In the genomic region with DNA sequence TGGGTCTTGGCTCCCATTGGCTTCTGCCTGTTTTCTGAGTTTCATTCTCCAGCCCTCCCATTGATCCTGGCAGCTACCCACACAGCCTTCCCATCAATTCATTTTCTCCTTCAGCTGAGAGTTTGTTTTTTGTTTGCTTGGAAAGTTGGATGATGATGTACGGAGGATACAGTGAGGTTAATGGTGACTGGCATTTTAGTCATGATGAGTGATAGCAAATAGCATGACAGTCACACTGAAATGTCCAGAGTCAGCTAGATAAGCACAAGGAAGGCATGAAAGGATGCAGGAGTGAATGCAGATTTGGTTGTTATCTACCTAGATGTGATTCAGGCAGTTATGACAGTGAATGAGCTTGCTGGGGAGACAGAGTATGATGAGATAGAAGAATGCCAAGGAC, we compare ENCODE assay signal across 28 cellular contexts.
"Had no signal": no experiment of that assay in that cellular context is flagged by ENCODE, and none has a peak within 500 bp of the region (broad histone marks: within the 10 kb centered on the region; RNA-seq: fewer than 3 reads in every experiment).

No MANE protein-coding gene starts in this region.

- DNase-seq: cortex of kidney; effector memory CD8-positive, alpha-beta T cell; erythroblast; esophagus squamous epithelium; gastrocnemius medialis; head of caudate nucleus; left colon; left ventricle myocardium superior; lower lobe of right lung; naive thymus-derived CD8-positive, alpha-beta T cell; nephron progenitor cell; occipital lobe; ovary; posterior cingulate gyrus; psoas muscle; right cardiac atrium; spleen; stimulated activated CD4-positive, alpha-beta T cell treated with anti-CD3 and anti-CD28 coated beads, Interleukin-4, amount 100 ng/mL, for 4 hours; stimulated activated naive B cell treated with anti-CD40 and anti-IgM and Interleukin-4, amounts not matched to agents 10 μg/mL and 1 μg/mL and 100 μg/mL, for 72 hours; upper lobe of left lung had no signal

- H3K4me1 Mint-ChIP-seq: nephron progenitor cell; stimulated activated naive B cell treated with anti-CD40 and anti-IgM and Interleukin-4, amounts not matched to agents 10 μg/mL and 1 μg/mL and 100 μg/mL, for 72 hours had no signal

- H3K36me3 ChIP-seq: esophagus squamous epithelium, gastrocnemius medialis, lower lobe of right lung, ovary, spleen, thoracic aorta, tibial nerve, upper lobe of left lung had no signal

- H3K4me3 ChIP-seq: esophagus squamous epithelium, gastrocnemius medialis, hepatocyte, lower lobe of right lung, ovary, psoas muscle, skin epidermis, spleen, thoracic aorta, tibial nerve, upper lobe of left lung had no signal

- H3K79me2 ChIP-seq: hepatocyte had no signal

- H3K9me3 ChIP-seq: esophagus squamous epithelium, gastrocnemius medialis, lower lobe of right lung, ovary, psoas muscle, spleen, thoracic aorta, tibial nerve, upper lobe of left lung had no signal

- H3K4me1 ChIP-seq: esophagus squamous epithelium, gastrocnemius medialis, lower lobe of right lung, psoas muscle, tibial nerve had no signal

- H3K27me3 ChIP-seq: esophagus squamous epithelium, gastrocnemius medialis, hepatocyte, ovary, spleen, tibial nerve, upper lobe of left lung had no signal

- H3K36me3 Mint-ChIP-seq: stimulated activated naive B cell treated with anti-CD40 and anti-IgM and Interleukin-4, amounts not matched to agents 10 μg/mL and 1 μg/mL and 100 μg/mL, for 72 hours had no signal

- FAIRE-seq: endometrium, islet of Langerhans, urothelium cell line had no signal

- ATAC-seq: effector memory CD8-positive, alpha-beta T cell; gastrocnemius medialis; left colon; left ventricle myocardium superior; lower lobe of right lung; naive thymus-derived CD8-positive, alpha-beta T cell; psoas muscle; right cardiac atrium; stimulated activated naive B cell treated with anti-CD40 and anti-IgM and Interleukin-4, amounts not matched to agents 10 μg/mL and 1 μg/mL and 100 μg/mL, for 72 hours had no signal

- H3K27ac Mint-ChIP-seq: effector memory CD8-positive, alpha-beta T cell; naive thymus-derived CD8-positive, alpha-beta T cell; nephron progenitor cell; stimulated activated naive B cell treated with anti-CD40 and anti-IgM and Interleukin-4, amounts not matched to agents 10 μg/mL and 1 μg/mL and 100 μg/mL, for 72 hours; stimulated activated naive CD8-positive, alpha-beta T cell treated with anti-CD3 and anti-CD28 coated beads, Interleukin-15, Interleukin-2, amounts not matched to agents 100 ng/mL and 50 ng/mL, for 24 hours had no signal

- H2AFZ ChIP-seq: hepatocyte had no signal

- H3K27ac ChIP-seq: esophagus squamous epithelium, gastrocnemius medialis, hepatocyte, lower lobe of right lung, ovary, psoas muscle, skin epidermis, spleen, thoracic aorta, tibial nerve, upper lobe of left lung had no signal

- H3K4me3 Mint-ChIP-seq: effector memory CD8-positive, alpha-beta T cell; naive thymus-derived CD8-positive, alpha-beta T cell; nephron progenitor cell; stimulated activated naive B cell treated with anti-CD40 and anti-IgM and Interleukin-4, amounts not matched to agents 10 μg/mL and 1 μg/mL and 100 μg/mL, for 72 hours; stimulated activated naive CD8-positive, alpha-beta T cell treated with anti-CD3 and anti-CD28 coated beads, Interleukin-15, Interleukin-2, amounts not matched to agents 100 ng/mL and 50 ng/mL, for 24 hours had no signal

- H3K4me2 ChIP-seq: hepatocyte had no signal

- H3K9me3 Mint-ChIP-seq: effector memory CD8-positive, alpha-beta T cell; naive thymus-derived CD8-positive, alpha-beta T cell; nephron progenitor cell; stimulated activated naive B cell treated with anti-CD40 and anti-IgM and Interleukin-4, amounts not matched to agents 10 μg/mL and 1 μg/mL and 100 μg/mL, for 72 hours had no signal
